ENCODE assay signal across 13 cellular contexts in genomic region chr19:38870612-38871011, GRCh38. TPM values are rescaled to one million over a fixed set of nuclear protein-coding genes. Genes with fewer than 3 reads are reported as not detected.
DNase-seq lines count a peak whose midpoint lies in the region; ATAC-seq, FAIRE-seq and TF ChIP-seq lines count a peak whose summit lies in the region.
"Had no signal": no experiment of that assay in that cellular context is flagged by ENCODE, and none has a peak within 500 bp of the region (broad histone marks: within the 10 kb centered on the region; RNA-seq: fewer than 3 reads in every experiment).

No MANE protein-coding gene starts in this region.

- no peaks in the 10 kb centered on the region for H3K36me3 ChIP-seq in endothelial cell of umbilical vein (ENCODE audit: control insufficient read depth in 2 of 2, extremely low read depth in 1 of 2, insufficient read depth in 2 of 2, low read length in 2 of 2)
- H3K36me3 ChIP-seq: MG63, neural progenitor cell had no signal

- POLR2A ChIA-PET in RWPE1 (lab: Yijun Ruan, JAX; ENCODE audit: low non-redundant PET): no interaction called here
- POLR2A ChIA-PET in endothelial cell of umbilical vein (lab: Charles Lee): no interaction called here

- no peaks in the 10 kb centered on the region for H3K27me3 Mint-ChIP-seq in activated naive CD4-positive, alpha-beta T cell treated with anti-CD3 and anti-CD28 coated beads, Interleukin-2, amount 10 ng/mL, durations not matched to agents 7 days and 5 days

- TF ChIP-seq POLR2A in endothelial cell of umbilical vein (IDR thresholded peaks at IDR 0.05; ENCODE audit: low read depth, low read length): no peak

- H3K27me3 ChIP-seq in endothelial cell of umbilical vein (ENCODE audit: control insufficient read depth in 2 of 2, insufficient read depth in 2 of 2, low read length in 2 of 2): no peaks in the 10 kb centered on the region
- H3K27me3 ChIP-seq: MG63 had no signal

- dilution Hi-C loops in endothelial cell of umbilical vein (cut with MboI; ENCODE audit: extremely low pct_ligation_motif_present, low sequenced_read_pairs): no loop called here

- H3K27ac Mint-ChIP-seq in activated naive CD4-positive, alpha-beta T cell treated with anti-CD3 and anti-CD28 coated beads, Interleukin-2, amount 10 ng/mL, durations not matched to agents 7 days and 5 days: peak overlapping the region; percentile 74
- peak overlapping the region; percentile 90 for H3K27ac Mint-ChIP-seq in stimulated activated effector memory CD8-positive, alpha-beta T cell treated with anti-CD3 and anti-CD28 coated beads, Interleukin-12 subunit alpha, Interleukin-12 subunit beta, amount 100 ng/mL, for 72 hours
- H3K27ac Mint-ChIP-seq: neural progenitor cell had no signal

- H2AFZ ChIP-seq in endothelial cell of umbilical vein (ENCODE audit: low read depth, low read length): no peak overlapping the region

- peaks cover 8% of the 10 kb centered on the region for H3K4me1 ChIP-seq in endothelial cell of umbilical vein (ENCODE audit: control insufficient read depth, extremely low read depth, insufficient read depth, low read length)

- H3K4me3 ChIP-seq in endothelial cell of umbilical vein (replicated peaks in 1 of 3; ENCODE audit: insufficient read depth in 1 of 3, low read depth in 1 of 3, low read length in 3 of 3): no peak overlapping the region

- no peaks in the 10 kb centered on the region for H3K9me3 Mint-ChIP-seq in activated naive CD4-positive, alpha-beta T cell treated with anti-CD3 and anti-CD28 coated beads, Interleukin-2, amount 10 ng/mL, durations not matched to agents 7 days and 5 days
- no peaks in the 10 kb centered on the region for H3K9me3 Mint-ChIP-seq in stimulated activated effector memory CD8-positive, alpha-beta T cell treated with anti-CD3 and anti-CD28 coated beads, Interleukin-12 subunit alpha, Interleukin-12 subunit beta, amount 100 ng/mL, for 72 hours

- peak overlapping the region; percentile 78 for H3K4me2 ChIP-seq in endothelial cell of umbilical vein (ENCODE audit: insufficient read depth, low read length)

- intact Hi-C loops in endothelial cell of umbilical vein (cut with micrococcal nuclease): no loop called here

- peak overlapping the region; percentile 69 for H3K4me3 Mint-ChIP-seq in activated naive CD4-positive, alpha-beta T cell treated with anti-CD3 and anti-CD28 coated beads, Interleukin-2, amount 10 ng/mL, durations not matched to agents 7 days and 5 days
- peak overlapping the region; percentile 88 for H3K4me3 Mint-ChIP-seq in stimulated activated effector memory CD8-positive, alpha-beta T cell treated with anti-CD3 and anti-CD28 coated beads, Interleukin-12 subunit alpha, Interleukin-12 subunit beta, amount 100 ng/mL, for 72 hours
- H3K4me3 Mint-ChIP-seq: neural progenitor cell had no signal

- no peaks in the 10 kb centered on the region for H3K9me3 ChIP-seq in endothelial cell of umbilical vein (replicated peaks; ENCODE audit: control insufficient read depth, insufficient read depth, low read length)
- H3K9me3 ChIP-seq: MG63 had no signal

- no peak for DNase-seq in activated naive CD4-positive, alpha-beta T cell treated with anti-CD3 and anti-CD28 coated beads, Interleukin-2, amount 10 ng/mL, durations not matched to agents 7 days and 5 days
- no peak for DNase-seq in activated naive CD4-positive, alpha-beta T cell treated with Interleukin-2 at 50 U/mL for 16 hours
- DNase-seq in RWPE1 (ENCODE audit: low spot score): no peak
- DNase-seq in endothelial cell of umbilical vein (ENCODE audit: low read depth, low spot score): no peak
- no peak for DNase-seq in stimulated activated effector memory CD8-positive, alpha-beta T cell treated with anti-CD3 and anti-CD28 coated beads, Interleukin-12 subunit alpha, Interleukin-12 subunit beta, amount 100 ng/mL, for 72 hours (ENCODE audit: low spot score in 2 of 2)
- DNase-seq in amniotic stem cell (lab: John Stamatoyannopoulos, UW): no peak
- DNase-seq in AML-193 (lab: John Stamatoyannopoulos, UW): no peak
- DNase-seq: dermis blood vessel endothelial cell had no signal

- BruUV-seq in endothelial cell of umbilical vein (replicated peaks; lab: Mats Ljungman, UMichigan): no TSS peak

- H3K36me3 Mint-ChIP-seq in activated naive CD4-positive, alpha-beta T cell treated with anti-CD3 and anti-CD28 coated beads, Interleukin-2, amount 10 ng/mL, durations not matched to agents 7 days and 5 days: peaks cover 35% of the 10 kb centered on the region
- peaks cover 95% of the 10 kb centered on the region for H3K36me3 Mint-ChIP-seq in stimulated activated effector memory CD8-positive, alpha-beta T cell treated with anti-CD3 and anti-CD28 coated beads, Interleukin-12 subunit alpha, Interleukin-12 subunit beta, amount 100 ng/mL, for 72 hours
- H3K36me3 Mint-ChIP-seq: neural progenitor cell had no signal

- peaks cover 45% of the 10 kb centered on the region for H3K4me1 Mint-ChIP-seq in activated naive CD4-positive, alpha-beta T cell treated with anti-CD3 and anti-CD28 coated beads, Interleukin-2, amount 10 ng/mL, durations not matched to agents 7 days and 5 days
- peaks cover 35% of the 10 kb centered on the region for H3K4me1 Mint-ChIP-seq in stimulated activated effector memory CD8-positive, alpha-beta T cell treated with anti-CD3 and anti-CD28 coated beads, Interleukin-12 subunit alpha, Interleukin-12 subunit beta, amount 100 ng/mL, for 72 hours

- FAIRE-seq in endothelial cell of umbilical vein (lab: Jason Lieb, UNC): no peak
- FAIRE-seq: kidney had no signal

- no peak overlapping the region for H3K9ac ChIP-seq in endothelial cell of umbilical vein (replicated peaks; ENCODE audit: extremely low read depth, insufficient read depth, low read length)
- H3K9ac ChIP-seq: neural progenitor cell had no signal

- no peaks in the 10 kb centered on the region for H4K20me1 ChIP-seq in endothelial cell of umbilical vein (replicated peaks; ENCODE audit: control insufficient read depth, extremely low read depth, insufficient read depth, low read length)

- TF ChIP-seq CTCF in RWPE1 (conservative IDR thresholded peaks at IDR 0.05; ENCODE audit: low read depth) (no peak), endothelial cell of umbilical vein (IDR thresholded peaks at IDR 0.05; ENCODE audit: extremely low read depth in 1 of 2, insufficient read depth in 1 of 2, low read depth in 1 of 2, low read length in 2 of 2) (no peak)

- CTCF ChIA-PET in activated naive CD4-positive, alpha-beta T cell treated with anti-CD3 and anti-CD28 coated beads, Interleukin-2, amount 10 ng/mL, durations not matched to agents 7 days and 5 days (lab: Charles Lee): interaction anchor here (1.0 to 2.4 kb wide), 5 partner anchors 13 to 468 kb away, joined by 3 to 10 read pairs (median 4); partner anchors contain the start of genes FAM98C and NFKBIB
- CTCF ChIA-PET in RWPE1 (lab: Yijun Ruan, JAX) (interaction anchor here (0.5 to 0.7 kb wide), 3 partner anchors 10 to 245 kb away, joined by 3 to 4 read pairs (median 4); no protein-coding TSS in a partner anchor), endothelial cell of umbilical vein (lab: Charles Lee) (interaction anchor here (0.7 to 1.5 kb wide), 2 partner anchors 13 to 30 kb away, joined by 3 to 6 read pairs; partner anchors contain the start of gene NFKBIB)

- H3K9me1 ChIP-seq in endothelial cell of umbilical vein (replicated peaks; ENCODE audit: control insufficient read depth, extremely low read depth, insufficient read depth, low read length): no peaks in the 10 kb centered on the region

- no peaks in the 10 kb centered on the region for H3K79me2 ChIP-seq in endothelial cell of umbilical vein (ENCODE audit: control insufficient read depth, insufficient read depth, low read length)

- no peak for ATAC-seq in stimulated activated effector memory CD8-positive, alpha-beta T cell treated with anti-CD3 and anti-CD28 coated beads, Interleukin-12 subunit alpha, Interleukin-12 subunit beta, amount 100 ng/mL, for 72 hours
- ATAC-seq in HG03520 (IDR thresholded peaks at IDR 0.05; ENCODE audit: unreplicated experiment): no peak

- peak overlapping the region; percentile 42 for H3K27ac ChIP-seq in RWPE1
- no peak overlapping the region for H3K27ac ChIP-seq in endothelial cell of umbilical vein (ENCODE audit: insufficient read depth, low read depth, low read length)
- H3K27ac ChIP-seq: HL-60, neural progenitor cell had no signal

RNA-seq across cellular contexts. Expression of gene RINL, which starts 7.5 kb away (rescaled TPM):
- 6.6 and 10.1 TPM in 2 replicates for total RNA-seq in endothelial cell of umbilical vein
- polyA plus RNA-seq in endothelial cell of umbilical vein: 4.7 and 5.3 TPM in 2 replicates
- 3.3 and 4.7 TPM in 2 replicates for polyA plus RNA-seq in endothelial cell of umbilical vein (2011; cell fraction: cytosol; rRNA removed)
- polyA plus RNA-seq in endothelial cell of umbilical vein (2011; cell fraction: nucleus; rRNA removed): 4.1 and 6.6 TPM in 2 replicates
- polyA plus RNA-seq in endothelial cell of umbilical vein (2012): 6.0 and 6.2 TPM in 2 replicates
- 2.8 and 4.9 TPM in 2 replicates for polyA minus RNA-seq in endothelial cell of umbilical vein
- polyA minus RNA-seq in endothelial cell of umbilical vein (2011; cell fraction: cytosol; rRNA and poly(A)+ RNA removed): 2.4 TPM
- 0.96 and 1.4 TPM in 2 replicates for polyA minus RNA-seq in endothelial cell of umbilical vein (2011; cell fraction: nucleus; rRNA and poly(A)+ RNA removed)

RNA-seq across cellular contexts. Expression of gene HNRNPL, which starts 20.8 kb away (rescaled TPM):
- 427 and 451 TPM in 2 replicates for total RNA-seq in endothelial cell of umbilical vein
- 243 and 305 TPM in 2 replicates for polyA plus RNA-seq in endothelial cell of umbilical vein
- polyA plus RNA-seq in endothelial cell of umbilical vein (2011; cell fraction: cytosol; rRNA removed): 292 and 332 TPM in 2 replicates
- polyA plus RNA-seq in endothelial cell of umbilical vein (2011; cell fraction: nucleus; rRNA removed): 413 and 435 TPM in 2 replicates
- 320 and 351 TPM in 2 replicates for polyA plus RNA-seq in endothelial cell of umbilical vein (2012)
- polyA minus RNA-seq in endothelial cell of umbilical vein: 381 and 414 TPM in 2 replicates
- polyA minus RNA-seq in endothelial cell of umbilical vein (2011; cell fraction: cytosol; rRNA and poly(A)+ RNA removed): 162 TPM
- 133 and 168 TPM in 2 replicates for polyA minus RNA-seq in endothelial cell of umbilical vein (2011; cell fraction: nucleus; rRNA and poly(A)+ RNA removed)

RNA-seq across cellular contexts. Expression of gene SIRT2, which starts 28.8 kb away (rescaled TPM):
- 46.3 and 47.6 TPM in 2 replicates for total RNA-seq in endothelial cell of umbilical vein
- 72.5 and 76.4 TPM in 2 replicates for polyA plus RNA-seq in endothelial cell of umbilical vein
- polyA plus RNA-seq in endothelial cell of umbilical vein (2011; cell fraction: cytosol; rRNA removed): 60.7 and 64.3 TPM in 2 replicates
- 103 and 122 TPM in 2 replicates for polyA plus RNA-seq in endothelial cell of umbilical vein (2011; cell fraction: nucleus; rRNA removed)
- polyA plus RNA-seq in endothelial cell of umbilical vein (2012): 50.3 and 55.6 TPM in 2 replicates
- 42.0 and 44.3 TPM in 2 replicates for polyA minus RNA-seq in endothelial cell of umbilical vein
- 3.8 TPM for polyA minus RNA-seq in endothelial cell of umbilical vein (2011; cell fraction: cytosol; rRNA and poly(A)+ RNA removed)
- 26.0 and 26.2 TPM in 2 replicates for polyA minus RNA-seq in endothelial cell of umbilical vein (2011; cell fraction: nucleus; rRNA and poly(A)+ RNA removed)

RNA-seq across cellular contexts. Expression of gene NFKBIB, which starts 29.2 kb away (rescaled TPM):
- 24.3 and 25.0 TPM in 2 replicates for total RNA-seq in endothelial cell of umbilical vein
- polyA plus RNA-seq in endothelial cell of umbilical vein: 30.8 and 39.6 TPM in 2 replicates
- 19.6 and 27.0 TPM in 2 replicates for polyA plus RNA-seq in endothelial cell of umbilical vein (2011; cell fraction: cytosol; rRNA removed)
- polyA plus RNA-seq in endothelial cell of umbilical vein (2011; cell fraction: nucleus; rRNA removed): 10.9 and 11.0 TPM in 2 replicates
- polyA plus RNA-seq in endothelial cell of umbilical vein (2012): 14.7 and 27.3 TPM in 2 replicates
- 7.9 and 10.1 TPM in 2 replicates for polyA minus RNA-seq in endothelial cell of umbilical vein
- 8.9 TPM for polyA minus RNA-seq in endothelial cell of umbilical vein (2011; cell fraction: cytosol; rRNA and poly(A)+ RNA removed)
- polyA minus RNA-seq in endothelial cell of umbilical vein (2011; cell fraction: nucleus; rRNA and poly(A)+ RNA removed): 1.5 and 5.5 TPM in 2 replicates

RNA-seq across cellular contexts. Expression of gene ECH1, which starts 39.0 kb away (rescaled TPM):
- total RNA-seq in endothelial cell of umbilical vein: 62.5 and 69.7 TPM in 2 replicates
- 71.8 and 74.1 TPM in 2 replicates for polyA plus RNA-seq in endothelial cell of umbilical vein
- 52.3 and 57.0 TPM in 2 replicates for polyA plus RNA-seq in endothelial cell of umbilical vein (2011; cell fraction: cytosol; rRNA removed)
- polyA plus RNA-seq in endothelial cell of umbilical vein (2011; cell fraction: nucleus; rRNA removed): 38.2 and 39.7 TPM in 2 replicates
- 75.4 and 111 TPM in 2 replicates for polyA plus RNA-seq in endothelial cell of umbilical vein (2012)
- polyA minus RNA-seq in endothelial cell of umbilical vein: 49.6 and 51.8 TPM in 2 replicates
- polyA minus RNA-seq in endothelial cell of umbilical vein (2011; cell fraction: cytosol; rRNA and poly(A)+ RNA removed): 68.2 TPM
- 11.0 and 11.4 TPM in 2 replicates for polyA minus RNA-seq in endothelial cell of umbilical vein (2011; cell fraction: nucleus; rRNA and poly(A)+ RNA removed)
